In genomic region chr2:149561309-149561926, GRCh38 we compare ENCODE assay signal across 8 cellular contexts. TPM values are rescaled to one million over a fixed set of nuclear protein-coding genes. Genes with fewer than 3 reads are reported as not detected.
DNase-seq lines count a peak whose midpoint lies in the region; ATAC-seq and TF ChIP-seq lines count a peak whose summit lies in the region.

No MANE protein-coding gene starts in this region.

- H3K4me3 ChIP-seq in HFF-Myc (replicated peaks; ENCODE audit: low read depth, low read length) (no peak overlapping the region), Peyer's patch (no peak overlapping the region), epithelial cell of proximal tubule (ENCODE audit: low read depth, low read length) (no peak overlapping the region)

- no peaks in the 10 kb centered on the region for H3K36me3 ChIP-seq in Peyer's patch

- no peaks in the 10 kb centered on the region for H3K9me3 ChIP-seq in Peyer's patch

- no peak overlapping the region for H3K27ac ChIP-seq in Peyer's patch

- no peaks in the 10 kb centered on the region for H3K27me3 ChIP-seq in Peyer's patch

- H3K4me1 ChIP-seq in Peyer's patch, result peaks cover 0 to 9% (median 0%) of the 10 kb centered on the region in 4 donors

- TF ChIP-seq CTCF in HFF-Myc (IDR thresholded peaks at IDR 0.05; ENCODE audit: low read depth, low read length, missing control alignments) (peak; percentile 52), Peyer's patch (IDR thresholded peaks at IDR 0.05) (peak; percentile 81 to 89 (median 88)), epithelial cell of proximal tubule (conservative IDR thresholded peaks at IDR 0.05; ENCODE audit: low read depth, low read length) (peak; percentile 80), omental fat pad (IDR thresholded peaks at IDR 0.05) (peak in 2 of 3 donors; percentile 17 to 34)

- DNase-seq in NCI-H446 (lab: John Stamatoyannopoulos, UW) (peak; percentile 11 to 60), NCI-H446 treated with DMSO at 0.1 percent for 48 hours (lab: John Stamatoyannopoulos, UW) (no peak), HFF-Myc (ENCODE audit: extremely low read depth, low read depth) (no peak), Peyer's patch (no peak), epithelial cell of proximal tubule (ENCODE audit: low read depth) (no peak), omental fat pad (ENCODE audit: low spot score) (no peak)
- no peak for DNase-seq in activated naive CD4-positive, alpha-beta T cell treated with Interleukin-2 at 50 U/mL for 16 hours

- ATAC-seq in omental fat pad (ENCODE audit: low FRiP score) (no peak), GM19397 (IDR thresholded peaks at IDR 0.05; ENCODE audit: unreplicated experiment) (no peak)

- no peak for TF ChIP-seq POLR2A in Peyer's patch (IDR thresholded peaks at IDR 0.05)

RNA-seq across cellular contexts. Expression of gene MMADHC, which starts 26.2 kb away (rescaled TPM):
- 10 to 100 TPM; 35.5 to 61.6 (median 45.5) TPM for total RNA-seq in Peyer's patch
- total RNA-seq in epithelial cell of proximal tubule, result 132 and 162 TPM in 2 replicates
- total RNA-seq in omental fat pad, result 10 to 100 TPM; 58.5 to 96.5 (median 92.5) TPM

Comparison
In these comparisons a context has a peak if more than half of its experiments do, and no peak if none do; other contexts are left out.
1. DNase-seq: peak in NCI-H446 (2 of 2); none in NCI-H446 treated with DMSO at 0.1 percent for 48 hours (single experiment), HFF-Myc (single experiment), Peyer's patch (0 of 3), epithelial cell of proximal tubule (single experiment), omental fat pad (single experiment) and activated naive CD4-positive, alpha-beta T cell treated with Interleukin-2 at 50 U/mL for 16 hours (single experiment).
2. CTCF ChIP-seq: peak in every context shown above with its lines; median percentile 88 in Peyer's patch; 80 in epithelial cell of proximal tubule; 52 in HFF-Myc; 26 in omental fat pad.